ENCODE assay signal across 8 cellular contexts in genomic region chr15:60479711-60480110, GRCh38. TPM values are rescaled to one million over a fixed set of nuclear protein-coding genes. Genes with fewer than 3 reads are reported as not detected.
A peak's percentile ranks its signal among the peaks of the same experiment; 100 is the strongest.
DNase-seq lines count a peak whose midpoint lies in the region; ATAC-seq and TF ChIP-seq lines count a peak whose summit lies in the region.

No MANE protein-coding gene starts in this region.

- no peak for TF ChIP-seq EP300 in SK-N-SH (IDR thresholded peaks at IDR 0.05; ENCODE audit: borderline replicate concordance in 1 of 2, low read depth in 1 of 2, low read length in 1 of 2)

- WGBS in SK-N-SH (ENCODE audit: low lambda C conversion rate): 87% methylated on average over 5 of the region's 5 CpGs
- WGBS in right cardiac atrium: 62% methylated on average over 5 of the region's 5 CpGs

- H3K4me2 ChIP-seq in SK-N-SH: peak overlapping the region; percentile 87

- no peak for TF ChIP-seq RAD21 in SK-N-SH (IDR thresholded peaks at IDR 0.05; ENCODE audit: low read length)

- H3F3A ChIP-seq in SK-N-SH (replicated peaks; ENCODE audit: insufficient read depth): peaks cover 7% of the 10 kb centered on the region

- peaks cover 39% of the 10 kb centered on the region for H3K79me2 ChIP-seq in SK-N-SH (ENCODE audit: insufficient read depth)

- peaks cover 14 to 20% of the 10 kb centered on the region in 2 donors for H3K36me3 Mint-ChIP-seq in stimulated activated naive B cell treated with anti-CD40 and anti-IgM and Interleukin-4, amounts not matched to agents 10 μg/mL and 1 μg/mL and 100 μg/mL, for 72 hours

- DNase-seq in SK-N-SH (no peak), WERI-Rb-1 (no peak), right cardiac atrium (no peak), NCI-H1417 treated with DMSO at 0.1 percent for 48 hours (lab: John Stamatoyannopoulos, UW) (no peak), NCI-H2081 treated with DMSO at 0.1 percent for 48 hours (lab: John Stamatoyannopoulos, UW) (no peak)
- DNase-seq in stimulated activated naive B cell treated with anti-CD40 and anti-IgM and Interleukin-4, amounts not matched to agents 10 μg/mL and 1 μg/mL and 100 μg/mL, for 72 hours: no peak
- DNase-seq in activated CD8-positive, alpha-beta memory T cell treated with anti-CD3 and anti-CD28 coated beads, Interleukin-2, amount 50 U/mL, for 4 hours: no peak

- H3K27me3 ChIP-seq in SK-N-SH (ENCODE audit: insufficient read depth): no peaks in the 10 kb centered on the region
- peaks cover 3% of the 10 kb centered on the region for H3K27me3 ChIP-seq in WERI-Rb-1 (ENCODE audit: insufficient read depth, low read depth, severe bottlenecking)
- H3K27me3 ChIP-seq in right cardiac atrium (ENCODE audit: control insufficient read depth, insufficient read depth): no peaks in the 10 kb centered on the region

- H3K4me1 ChIP-seq in SK-N-SH (ENCODE audit: control insufficient read depth in 1 of 2, insufficient read depth in 2 of 2, low read depth in 1 of 2, low read length in 1 of 2) (peaks cover 14 to 20% of the 10 kb centered on the region in 2 experiments; a peak in 3 of 4 replicates), right cardiac atrium (ENCODE audit: control insufficient read depth, insufficient read depth, low read length) (peaks cover 5% of the 10 kb centered on the region)

- CTCF ChIA-PET in SK-N-SH (lab: Yijun Ruan, JAX): interaction anchor here (1.2 kb wide), 1 partner anchor 27 kb away, joined by 3 read pairs; no protein-coding TSS in a partner anchor

- H3K9me3 Mint-ChIP-seq in stimulated activated naive B cell treated with anti-CD40 and anti-IgM and Interleukin-4, amounts not matched to agents 10 μg/mL and 1 μg/mL and 100 μg/mL, for 72 hours: no peaks in the 10 kb centered on the region

- no peaks in the 10 kb centered on the region for H3K27me3 Mint-ChIP-seq in stimulated activated naive B cell treated with anti-CD40 and anti-IgM and Interleukin-4, amounts not matched to agents 10 μg/mL and 1 μg/mL and 100 μg/mL, for 72 hours

- H2AFZ ChIP-seq in SK-N-SH (ENCODE audit: low read depth): peak overlapping the region; percentile 86

- POLR2A ChIA-PET in SK-N-SH (lab: Yijun Ruan, JAX): no interaction called here

- intact Hi-C loops in right cardiac atrium (cut with DNase I): no loop called here

- no peaks in the 10 kb centered on the region for H3K9me3 ChIP-seq in SK-N-SH
- no peaks in the 10 kb centered on the region for H3K9me3 ChIP-seq in WERI-Rb-1 (ENCODE audit: severe bottlenecking)
- no peaks in the 10 kb centered on the region for H3K9me3 ChIP-seq in right cardiac atrium (ENCODE audit: control insufficient read depth, low read length)

- ATAC-seq in SK-N-SH treated with all-trans-retinoic acid at 6 μM for 48 hours: no peak
- no peak for ATAC-seq in right cardiac atrium
- ATAC-seq in stimulated activated naive B cell treated with anti-CD40 and anti-IgM and Interleukin-4, amounts not matched to agents 10 μg/mL and 1 μg/mL and 100 μg/mL, for 72 hours (replicated peaks): peak in 1 of 2 donors; percentile 2

- H3K9me2 ChIP-seq in SK-N-SH: no peaks in the 10 kb centered on the region

- H3K4me3 Mint-ChIP-seq in stimulated activated naive B cell treated with anti-CD40 and anti-IgM and Interleukin-4, amounts not matched to agents 10 μg/mL and 1 μg/mL and 100 μg/mL, for 72 hours: peak overlapping the region; percentile 94 to 97

- H3K36me3 ChIP-seq in SK-N-SH (replicated peaks in 1 of 2; ENCODE audit: control insufficient read depth in 1 of 2, insufficient read depth in 2 of 2, low read length in 1 of 2) (peaks cover 16 to 18% of the 10 kb centered on the region in 2 experiments), WERI-Rb-1 (peaks cover 20% of the 10 kb centered on the region)

- peaks cover 19 to 33% of the 10 kb centered on the region in 2 donors for H3K4me1 Mint-ChIP-seq in stimulated activated naive B cell treated with anti-CD40 and anti-IgM and Interleukin-4, amounts not matched to agents 10 μg/mL and 1 μg/mL and 100 μg/mL, for 72 hours

- H3K4me3 ChIP-seq in SK-N-SH (ENCODE audit: low read depth in 2 of 2, low read length in 1 of 2) (peak overlapping the region; percentile 86 to 96), WERI-Rb-1 (ENCODE audit: low read depth, low read length) (peak overlapping the region; percentile 78), right cardiac atrium (ENCODE audit: low read length) (peak overlapping the region; percentile 47)

- peak overlapping the region in 1 of 2 experiments; percentile 94; a peak in 1 of 4 replicates for H3K27ac ChIP-seq in SK-N-SH (ENCODE audit: low read depth in 2 of 2, low read length in 1 of 2)
- H3K27ac ChIP-seq in WERI-Rb-1: no peak overlapping the region; the same call in 1 of the 2 replicates
- H3K27ac ChIP-seq in right cardiac atrium (ENCODE audit: low read length): no peak overlapping the region

- peak overlapping the region; percentile 96; the same call in 1 of the 2 replicates for H3K9ac ChIP-seq in SK-N-SH

- no peaks in the 10 kb centered on the region for H4K20me1 ChIP-seq in SK-N-SH (ENCODE audit: insufficient read depth)

- no peak for TF ChIP-seq CTCF in SK-N-SH (IDR thresholded peaks at IDR 0.05)
- no peak for TF ChIP-seq CTCF in WERI-Rb-1 (IDR thresholded peaks at IDR 0.05; ENCODE audit: low read depth, low read length)

- H3K27ac Mint-ChIP-seq in stimulated activated naive B cell treated with anti-CD40 and anti-IgM and Interleukin-4, amounts not matched to agents 10 μg/mL and 1 μg/mL and 100 μg/mL, for 72 hours: peak overlapping the region; percentile 99

TF ChIP-seq in SK-N-SH, 30 proteins besides CTCF, POLR2A, EP300 and RAD21 (continues in another document):
- TF ChIP-seq ELF1 (IDR thresholded peaks at IDR 0.05) (no peak), TCF12 (IDR thresholded peaks at IDR 0.05) (no peak), FOXJ3 (CRISPR knock-in tag; IDR thresholded peaks at IDR 0.05) (no peak), NRF1 (IDR thresholded peaks at IDR 0.05; ENCODE audit: low read depth, low read length) (no peak), USF2 (IDR thresholded peaks at IDR 0.05; ENCODE audit: borderline replicate concordance, low read depth, low read length) (no peak), FOXM1 (IDR thresholded peaks at IDR 0.05; ENCODE audit: low read depth) (no peak), POLR2AphosphoS5 (IDR thresholded peaks at IDR 0.05; ENCODE audit: low read depth, low read length) (no peak), YY1 (IDR thresholded peaks at IDR 0.05; ENCODE audit: low read depth) (no peak), TEAD4 (IDR thresholded peaks at IDR 0.05; ENCODE audit: borderline replicate concordance, insufficient read depth) (no peak), RCOR1 (IDR thresholded peaks at IDR 0.05; ENCODE audit: low read length) (no peak), CHD2 (IDR thresholded peaks at IDR 0.05; ENCODE audit: low read length, partially characterized antibody) (no peak), TAF1 (IDR thresholded peaks at IDR 0.05; ENCODE audit: borderline replicate concordance, low read depth, low read length) (no peak)
- TF ChIP-seq, protein P1, sequence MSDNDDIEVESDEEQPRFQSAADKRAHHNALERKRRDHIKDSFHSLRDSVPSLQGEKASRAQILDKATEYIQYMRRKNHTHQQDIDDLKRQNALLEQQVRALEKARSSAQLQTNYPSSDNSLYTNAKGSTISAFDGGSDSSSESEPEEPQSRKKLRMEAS (IDR thresholded peaks at IDR 0.05; ENCODE audit: low read depth): no peak

TF ChIP-seq in SK-N-SH treated with all-trans-retinoic acid at 6 μM for 48 hours, 23 proteins besides CTCF, POLR2A, EP300 and RAD21:
- TF ChIP-seq ZNF8 (CRISPR knock-in tag; IDR thresholded peaks at IDR 0.05): no peak
- TF ChIP-seq TSHZ2 (CRISPR knock-in tag; IDR thresholded peaks at IDR 0.05): no peak
- TF ChIP-seq TCF4 (CRISPR knock-in tag; IDR thresholded peaks at IDR 0.05; ENCODE audit: borderline replicate concordance): no peak
- no peak for TF ChIP-seq ZNF70 (CRISPR knock-in tag; IDR thresholded peaks at IDR 0.05)
- TF ChIP-seq SNAI2 (CRISPR knock-in tag; IDR thresholded peaks at IDR 0.05): no peak
- TF ChIP-seq TOX (CRISPR knock-in tag; IDR thresholded peaks at IDR 0.05; ENCODE audit: borderline replicate concordance): no peak

RNA-seq across cellular contexts. Expression of gene ICE2, which starts 0.8 kb away (rescaled TPM):
- polyA plus RNA-seq in SK-N-SH (2012; rRNA removed): 18.0 and 19.0 TPM in 2 replicates
- 18.4 and 20.3 TPM in 2 replicates for polyA plus RNA-seq in SK-N-SH (2012; cell fraction: cytosol; rRNA removed)
- 13.9 and 36.6 TPM in 2 replicates for polyA plus RNA-seq in SK-N-SH (2012; cell fraction: nucleus; rRNA removed)
- 10 to 100 TPM; 27.4 to 31.3 (median 30.1) TPM for total RNA-seq in right cardiac atrium
- polyA plus RNA-seq in right cardiac atrium: 11.0 TPM
